29 cellular contexts compared by ENCODE assay signal in the genomic region with DNA sequence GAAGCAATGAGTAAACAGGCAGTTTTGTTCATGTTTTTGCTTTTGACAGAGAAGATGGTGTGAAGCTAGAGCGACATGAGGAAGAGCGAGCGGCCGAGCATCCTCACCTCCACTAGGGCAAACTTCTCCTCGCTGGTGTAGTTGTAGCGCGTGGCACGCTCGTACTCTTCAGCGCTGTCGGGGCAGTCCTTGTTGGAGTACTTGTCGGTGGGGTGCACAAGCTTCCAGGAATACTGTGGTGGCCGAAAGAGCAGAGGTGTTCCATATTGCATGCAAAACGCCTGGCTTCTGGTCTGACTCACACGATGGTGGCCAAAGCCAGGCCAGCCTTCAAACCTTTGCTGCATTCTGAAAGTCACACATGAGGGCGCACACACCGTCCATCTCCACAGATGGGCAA.
"Had no signal": no experiment of that assay in that cellular context is flagged by ENCODE, and none has a peak within 500 bp of the region (broad histone marks: within the 10 kb centered on the region; RNA-seq: fewer than 3 reads in every experiment).

No MANE protein-coding gene starts in this region.

- H3K4me3 ChIP-seq: body of pancreas, breast epithelium had no signal

- H3K9me3 ChIP-seq: body of pancreas, breast epithelium had no signal

- H3K27ac ChIP-seq: body of pancreas, brain microvascular endothelial cell, breast epithelium, VCaP had no signal

- ATAC-seq: activated CD4-positive, alpha-beta T cell treated with anti-CD3 and anti-CD28 coated beads for 36 hours; activated CD8-positive, alpha-beta memory T cell treated with anti-CD3 and anti-CD28 coated beads, Interleukin-2, amount 10 ng/mL, durations not matched to agents 7 days and 5 days; activated CD8-positive, alpha-beta T cell treated with anti-CD3 and anti-CD28 coated beads, Interleukin-2, amount 10 ng/mL, durations not matched to agents 7 days and 5 days; activated naive CD8-positive, alpha-beta T cell treated with anti-CD3 and anti-CD28 coated beads, Interleukin-2, amount 50 U/mL, for 24 hours; body of pancreas had no signal

- H3K4me1 ChIP-seq: breast epithelium had no signal

- H3K36me3 ChIP-seq: breast epithelium had no signal

- H3K27me3 ChIP-seq: body of pancreas, brain microvascular endothelial cell, breast epithelium had no signal

- DNase-seq: activated B cell treated with CpG ODN at 0.5 μM for 24 hours; activated CD4-positive, alpha-beta memory T cell treated with anti-CD3 and anti-CD28 coated beads, Interleukin-2, amount 10 ng/mL, durations not matched to agents 7 days and 5 days; activated CD4-positive, alpha-beta T cell treated with anti-CD3 and anti-CD28 coated beads for 1 hour; activated CD4-positive, alpha-beta T cell treated with anti-CD3 and anti-CD28 coated beads for 36 hours; activated CD4-positive, alpha-beta T cell treated with anti-CD3 and anti-CD28 coated beads for 48 hours; activated CD4-positive, alpha-beta T cell treated with anti-CD3 and anti-CD28 coated beads, Interleukin-2, amount 10 ng/mL, durations not matched to agents 7 days and 5 days; activated CD4-positive, alpha-beta T cell treated with anti-CD3 and anti-CD28 coated beads, Interleukin-2, amount 50 U/mL, for 48 hours; activated CD8-positive, alpha-beta memory T cell treated with anti-CD3 and anti-CD28 coated beads for 24 hours; activated CD8-positive, alpha-beta memory T cell treated with anti-CD3 and anti-CD28 coated beads, Interleukin-2, amount 10 ng/mL, durations not matched to agents 7 days and 5 days; activated CD8-positive, alpha-beta memory T cell treated with anti-CD3 and anti-CD28 coated beads, Interleukin-2, amount 50 U/mL, for 48 hours; activated CD8-positive, alpha-beta T cell treated with anti-CD3 and anti-CD28 coated beads, Interleukin-2, amount 10 ng/mL, durations not matched to agents 7 days and 5 days; activated effector memory CD4-positive, alpha-beta T cell treated with Interleukin-2 at 50 U/mL for 16 hours; activated gamma-delta T cell; activated naive CD4-positive, alpha-beta T cell treated with anti-CD3 and anti-CD28 coated beads, Interleukin-2, amount 10 ng/mL, durations not matched to agents 7 days and 5 days; activated naive CD4-positive, alpha-beta T cell treated with Interleukin-2 at 50 U/mL for 16 hours; activated naive CD8-positive, alpha-beta T cell treated with anti-CD3 and anti-CD28 coated beads, Interleukin-2, amount 10 ng/mL, durations not matched to agents 7 days and 5 days; activated naive CD8-positive, alpha-beta T cell treated with anti-CD3 and anti-CD28 coated beads, Interleukin-2, amount 50 U/mL, for 24 hours; activated T-cell treated with anti-CD3 and anti-CD28 coated beads, Interleukin-2, amount 50 U/mL, for 24 hours; activated T-cell treated with anti-CD3 and anti-CD28 coated beads, Interleukin-2, amount 50 U/mL, for 48 hours; amygdala; aorta; body of pancreas; brain microvascular endothelial cell; central memory CD4-positive, alpha-beta T cell; T-helper 1 cell; T-helper 2 cell; T-helper 9 cell had no signal
